ENCODE assay signal across 8 cellular contexts in the genomic region with DNA sequence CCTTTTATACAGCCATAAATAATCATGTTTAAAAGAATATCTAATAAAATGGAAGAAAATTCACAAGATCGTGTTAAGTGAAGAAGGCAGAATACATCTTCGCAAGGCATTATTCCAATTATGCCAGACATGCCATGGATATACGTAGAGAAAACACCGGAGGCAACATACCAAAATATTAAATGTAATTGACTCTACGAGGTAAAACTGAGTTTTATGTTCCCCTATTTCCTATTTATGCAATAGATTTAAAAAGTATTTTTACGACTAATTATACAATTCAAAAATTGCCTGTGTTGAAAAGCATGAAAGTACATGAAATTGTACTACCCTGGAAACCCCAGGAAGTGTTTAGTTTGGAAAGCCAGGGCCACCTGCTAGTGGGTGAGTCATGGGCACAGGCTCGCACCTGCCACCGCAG. TPM values are rescaled to one million over a fixed set of nuclear protein-coding genes. Genes with fewer than 3 reads are reported as not detected.
DNase-seq lines count a peak whose midpoint lies in the region; ATAC-seq and TF ChIP-seq lines count a peak whose summit lies in the region.

No MANE protein-coding gene starts in this region.

- no peak for TF ChIP-seq CTCF in fibroblast of villous mesenchyme (IDR thresholded peaks at IDR 0.05; ENCODE audit: insufficient read depth, low read depth, low read length)

- peak overlapping the region; percentile 98 for H3K27ac ChIP-seq in skeletal muscle tissue (ENCODE audit: low read depth, low read length)

- H3K4me1 ChIP-seq in skeletal muscle tissue (ENCODE audit: control insufficient read depth in 3 of 3, insufficient read depth in 3 of 3, low read length in 3 of 3): peaks cover 35 to 50% (median 40%) of the 10 kb centered on the region in 3 donors

- H3K4me3 Mint-ChIP-seq in activated naive CD4-positive, alpha-beta T cell treated with anti-CD3 and anti-CD28 coated beads for 36 hours: peak overlapping the region; percentile 80

- CTCF ChIA-PET in activated naive CD4-positive, alpha-beta T cell treated with anti-CD3 and anti-CD28 coated beads for 36 hours (lab: Charles Lee): interaction anchor here (1.2 to 3.4 kb wide), 4 partner anchors 10 to 51 kb away, joined by 3 to 22 read pairs (median 8); no protein-coding TSS in a partner anchor

- intact Hi-C loops in activated naive CD4-positive, alpha-beta T cell treated with anti-CD3 and anti-CD28 coated beads for 36 hours (cut with micrococcal nuclease): loop anchor here (1.0 to 5.0 kb wide), 4 partner anchors 10 to 389 kb away; a partner anchor contains a TSS

- H3K27me3 ChIP-seq in skeletal muscle tissue (ENCODE audit: control insufficient read depth in 3 of 3, insufficient read depth in 3 of 3, low read length in 3 of 3): no peaks in the 10 kb centered on the region

- DNase-seq in activated naive CD4-positive, alpha-beta T cell treated with anti-CD3 and anti-CD28 coated beads for 36 hours: no peak
- no peak for DNase-seq in activated naive CD4-positive, alpha-beta T cell treated with anti-CD3 and anti-CD28 coated beads, Interleukin-2, amount 50 U/mL, for 16 hours
- no peak for DNase-seq in fibroblast of villous mesenchyme (ENCODE audit: low read depth)
- DNase-seq in SK-N-DZ (ENCODE audit: low spot score): no peak
- no peak for DNase-seq in NCI-H748 (lab: John Stamatoyannopoulos, UW; ENCODE audit: unreplicated experiment)
- no peak for DNase-seq in dedifferentiated amniotic fluid mesenchymal stem cell (ENCODE audit: extremely low spot score)

- H3K9me3 Mint-ChIP-seq in activated naive CD4-positive, alpha-beta T cell treated with anti-CD3 and anti-CD28 coated beads for 36 hours: no peaks in the 10 kb centered on the region

- H3K4me1 Mint-ChIP-seq in activated naive CD4-positive, alpha-beta T cell treated with anti-CD3 and anti-CD28 coated beads for 36 hours (ENCODE audit: low read depth): peaks cover 45% of the 10 kb centered on the region

- no peaks in the 10 kb centered on the region for H3K9me3 ChIP-seq in skeletal muscle tissue (ENCODE audit: control insufficient read depth in 3 of 3, low read length in 3 of 3)

- no peaks in the 10 kb centered on the region for H3K27me3 Mint-ChIP-seq in activated naive CD4-positive, alpha-beta T cell treated with anti-CD3 and anti-CD28 coated beads for 36 hours (ENCODE audit: low read depth)

- H3K4me3 ChIP-seq in fibroblast of villous mesenchyme (ENCODE audit: low read depth, low read length): peak overlapping the region; percentile 86
- H3K4me3 ChIP-seq in skeletal muscle tissue (ENCODE audit: low read length in 3 of 3): peak overlapping the region; percentile 63 to 95 (median 76)

- ATAC-seq in SK-N-SH treated with all-trans-retinoic acid at 6 μM for 48 hours: no peak

- H3K36me3 Mint-ChIP-seq in activated naive CD4-positive, alpha-beta T cell treated with anti-CD3 and anti-CD28 coated beads for 36 hours (ENCODE audit: low read depth): peaks cover 6% of the 10 kb centered on the region

- peak overlapping the region; percentile 84 to 98 (median 96) for H3K9ac ChIP-seq in skeletal muscle tissue (ENCODE audit: low read depth in 1 of 3, low read length in 3 of 3)

- peak overlapping the region; percentile 94 for H3K27ac Mint-ChIP-seq in activated naive CD4-positive, alpha-beta T cell treated with anti-CD3 and anti-CD28 coated beads for 36 hours

- H3K36me3 ChIP-seq in skeletal muscle tissue (ENCODE audit: control insufficient read depth in 3 of 3, insufficient read depth in 3 of 3, low read length in 3 of 3): peaks cover 13 to 28% (median 20%) of the 10 kb centered on the region in 3 donors

TF ChIP-seq in SK-N-SH treated with all-trans-retinoic acid at 6 μM for 48 hours, 23 proteins besides CTCF, POLR2A, EP300 and RAD21:
- TF ChIP-seq SNAI2 (CRISPR knock-in tag; IDR thresholded peaks at IDR 0.05) (peak; percentile 97), GLIS3 (CRISPR knock-in tag; IDR thresholded peaks at IDR 0.05) (0 out of 2 replicates have a peak, but pooled peaks have one; percentile 6), ESRRG (CRISPR knock-in tag; IDR thresholded peaks at IDR 0.05) (no peak), ARNTL (CRISPR knock-in tag; IDR thresholded peaks at IDR 0.05; ENCODE audit: borderline replicate concordance, low read depth) (no peak), ZFP3 (CRISPR knock-in tag; IDR thresholded peaks at IDR 0.05) (no peak)

RNA-seq across cellular contexts. Expression of a gene that starts 0.9 kb away (rescaled TPM):
- 10 to 100 TPM; 45.7 to 49.3 TPM for total RNA-seq in activated naive CD4-positive, alpha-beta T cell treated with anti-CD3 and anti-CD28 coated beads for 36 hours
- 96.0 and 98.4 TPM in 2 replicates for total RNA-seq in fibroblast of villous mesenchyme
- total RNA-seq in skeletal muscle tissue: 31.3 TPM
- polyA plus RNA-seq in SK-N-DZ (2014; cell fraction: cytosol; rRNA removed): 153 and 165 TPM in 2 replicates
- polyA plus RNA-seq in SK-N-DZ (2014; cell fraction: nucleus; rRNA removed): 147 and 176 TPM in 2 replicates

RNA-seq across cellular contexts. Expression of a gene that starts 11.4 kb away (rescaled TPM):
- 1 to 10 TPM; 4.5 to 5.2 TPM for total RNA-seq in activated naive CD4-positive, alpha-beta T cell treated with anti-CD3 and anti-CD28 coated beads for 36 hours
- total RNA-seq in fibroblast of villous mesenchyme (3.0 and 5.2 TPM in 2 replicates), skeletal muscle tissue (6.8 TPM)
- polyA plus RNA-seq in SK-N-DZ (2014; cell fraction: cytosol; rRNA removed): 16.4 and 25.1 TPM in 2 replicates
- polyA plus RNA-seq in SK-N-DZ (2014; cell fraction: nucleus; rRNA removed): 18.4 and 21.0 TPM in 2 replicates

RNA-seq across cellular contexts. Expression of a gene that starts 26.3 kb away (rescaled TPM):
- total RNA-seq in activated naive CD4-positive, alpha-beta T cell treated with anti-CD3 and anti-CD28 coated beads for 36 hours: not detected
- total RNA-seq in fibroblast of villous mesenchyme (139 and 185 TPM in 2 replicates), skeletal muscle tissue (54.3 TPM)
- 46.2 and 52.4 TPM in 2 replicates for polyA plus RNA-seq in SK-N-DZ (2014; cell fraction: cytosol; rRNA removed)
- polyA plus RNA-seq in SK-N-DZ (2014; cell fraction: nucleus; rRNA removed): 69.4 and 86.4 TPM in 2 replicates

RNA-seq across cellular contexts. Expression of a gene that starts 44.3 kb away (rescaled TPM):
- total RNA-seq in activated naive CD4-positive, alpha-beta T cell treated with anti-CD3 and anti-CD28 coated beads for 36 hours: 1 to 10 TPM; 3.1 to 3.4 TPM
- total RNA-seq in fibroblast of villous mesenchyme: 7.4 and 13.4 TPM in 2 replicates
- total RNA-seq in skeletal muscle tissue: 1.6 TPM
- 3.4 TPM in 1 of 2 replicates, not detected in the other for polyA plus RNA-seq in SK-N-DZ (2014; cell fraction: cytosol; rRNA removed)
- polyA plus RNA-seq in SK-N-DZ (2014; cell fraction: nucleus; rRNA removed): 0.26 and 1.4 TPM in 2 replicates

RNA-seq across cellular contexts. Expression of a gene that starts 44.5 kb away (rescaled TPM):
- total RNA-seq in activated naive CD4-positive, alpha-beta T cell treated with anti-CD3 and anti-CD28 coated beads for 36 hours: 10 to 100 TPM; 10.3 to 13.3 TPM
- total RNA-seq in fibroblast of villous mesenchyme: 6.8 and 13.0 TPM in 2 replicates
- total RNA-seq in skeletal muscle tissue: 5.7 TPM
- polyA plus RNA-seq in SK-N-DZ (2014; cell fraction: cytosol; rRNA removed): 87.8 and 98.1 TPM in 2 replicates
- 56.6 and 67.9 TPM in 2 replicates for polyA plus RNA-seq in SK-N-DZ (2014; cell fraction: nucleus; rRNA removed)

Comparison
In these comparisons a context has a peak if more than half of its experiments do, and no peak if none do; other contexts are left out.
1. RNA of a gene that starts 26.3 kb away (total RNA-seq): 139 to 185 TPM in fibroblast of villous mesenchyme and 54.3 TPM in skeletal muscle tissue (single experiment); not detected in activated naive CD4-positive, alpha-beta T cell treated with anti-CD3 and anti-CD28 coated beads for 36 hours; every median in the first group is over 10 times any median in the second.